Comparison of ENCODE assay signal across 8 cellular contexts in the genomic region with DNA sequence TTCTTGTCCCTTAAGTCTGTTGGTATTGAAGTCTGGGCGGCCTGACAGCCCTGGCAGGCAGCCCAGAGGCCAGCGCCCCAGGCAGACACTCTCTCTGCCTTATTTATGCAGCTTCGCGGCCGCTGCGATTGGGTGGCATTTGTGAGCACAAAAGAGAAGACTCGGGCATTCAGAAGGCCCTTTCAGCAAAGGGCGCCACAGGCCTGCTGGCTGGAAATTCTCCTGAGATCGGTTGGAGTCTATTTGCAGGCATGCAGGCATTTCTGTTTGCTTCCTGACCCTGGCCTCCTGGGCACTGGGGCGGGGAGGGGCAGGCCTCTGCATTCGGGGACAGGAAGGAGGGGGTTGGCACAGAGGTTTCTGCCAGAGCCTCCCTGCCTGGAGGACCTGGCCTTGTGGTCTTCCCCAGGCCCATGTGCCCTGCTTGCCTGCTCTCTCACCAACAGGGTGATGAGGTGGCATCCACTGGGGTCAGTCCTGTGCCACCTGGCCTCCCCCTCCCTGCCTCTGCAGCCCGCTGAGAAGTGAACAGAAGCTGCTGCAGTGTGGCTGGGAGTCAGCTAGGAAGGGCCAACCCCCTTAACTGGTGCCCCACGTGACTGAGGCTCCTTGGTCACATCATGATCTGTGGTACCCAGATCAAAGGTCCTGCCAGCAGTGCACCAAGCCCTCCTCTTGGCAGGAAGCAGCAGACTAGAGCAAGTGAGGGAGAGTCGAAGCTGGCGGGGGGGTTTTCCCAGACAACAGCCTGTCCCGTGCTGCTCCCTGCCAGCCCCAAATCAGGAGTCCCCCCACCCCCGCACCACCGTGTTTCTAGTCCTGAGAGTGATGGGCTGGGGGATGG. TPM values are rescaled to one million over a fixed set of nuclear protein-coding genes. Genes with fewer than 3 reads are reported as not detected.
A peak's percentile ranks its signal among the peaks of the same experiment; 100 is the strongest.
DNase-seq lines count a peak whose midpoint lies in the region; ATAC-seq and TF ChIP-seq lines count a peak whose summit lies in the region.

No MANE protein-coding gene starts in this region.

- DNase-seq in DMS 273 treated with DMSO at 0.1 percent for 48 hours (lab: John Stamatoyannopoulos, UW) (peak; percentile 76), GM23338 (ENCODE audit: low spot score) (peak; percentile 53), NCI-H2029 treated with DMSO at 0.1 percent for 48 hours (lab: John Stamatoyannopoulos, UW) (peak; percentile 53), NOMO-1 treated with dmso at 0.1 percent for 144 hours (lab: John Stamatoyannopoulos, UW; ENCODE audit: unreplicated experiment) (no peak)
- peak; percentile 73 for DNase-seq in activated CD4-positive, alpha-beta T cell treated with anti-CD3 and anti-CD28 coated beads for 1 hour
- DNase-seq in central memory CD8-positive, alpha-beta T cell (ENCODE audit: low spot score in 2 of 2), result peak; percentile 73 to 92

- TF ChIP-seq CTCF in GM23338 (conservative IDR thresholded peaks at IDR 0.05; ENCODE audit: low read depth in 2 of 2), result no peak

- no peaks in the 10 kb centered on the region for H3K9me3 Mint-ChIP-seq in GM23338
- no peaks in the 10 kb centered on the region for H3K9me3 Mint-ChIP-seq in central memory CD8-positive, alpha-beta T cell

- H3K9me3 ChIP-seq in neuron (ENCODE audit: low read length) (no peaks in the 10 kb centered on the region), thymus (ENCODE audit: control insufficient read depth) (no peaks in the 10 kb centered on the region)

- no peak overlapping the region for H3K27ac Mint-ChIP-seq in GM23338
- H3K27ac Mint-ChIP-seq in central memory CD8-positive, alpha-beta T cell (ENCODE audit: low read depth), result peak overlapping the region; percentile 98

- H4K20me1 ChIP-seq in GM23338 (replicated peaks; ENCODE audit: insufficient read depth), result no peaks in the 10 kb centered on the region

- WGBS in thymus, result 10% methylated on average over 18 of the region's 18 CpGs

- no peaks in the 10 kb centered on the region for H3K79me2 ChIP-seq in GM23338 (replicated peaks; ENCODE audit: insufficient read depth)

- ATAC-seq in GM23338, result peak; percentile 11
- ATAC-seq in central memory CD8-positive, alpha-beta T cell (replicated peaks; ENCODE audit: extremely low read depth, poor library complexity, severe bottlenecking), result peak; percentile 85

- peak overlapping the region; percentile 93 for H2AFZ ChIP-seq in GM23338
- H2AFZ ChIP-seq in neuron (ENCODE audit: low read depth, low read length), result no peak overlapping the region

- H3K27me3 Mint-ChIP-seq in GM23338 (ENCODE audit: insufficient read depth, low read depth, poor library complexity), result peaks cover 31% of the 10 kb centered on the region
- no peaks in the 10 kb centered on the region for H3K27me3 Mint-ChIP-seq in central memory CD8-positive, alpha-beta T cell

- H3K36me3 Mint-ChIP-seq in GM23338 (ENCODE audit: low read depth), result no peaks in the 10 kb centered on the region
- peaks cover 36% of the 10 kb centered on the region for H3K36me3 Mint-ChIP-seq in central memory CD8-positive, alpha-beta T cell (ENCODE audit: insufficient read depth)

- peaks cover 60% of the 10 kb centered on the region for H3K4me1 Mint-ChIP-seq in GM23338
- peaks cover 86% of the 10 kb centered on the region for H3K4me1 Mint-ChIP-seq in central memory CD8-positive, alpha-beta T cell

- H3K27me3 ChIP-seq in GM23338 (ENCODE audit: insufficient read depth) (peaks cover 33% of the 10 kb centered on the region), neuron (ENCODE audit: insufficient read depth, low read length) (peaks cover 33% of the 10 kb centered on the region), thymus (ENCODE audit: control insufficient read depth, insufficient read depth) (no peaks in the 10 kb centered on the region)

- peaks cover 3% of the 10 kb centered on the region; the same call in 1 of the 2 replicates for H3F3A ChIP-seq in GM23338 (replicated peaks; ENCODE audit: low read depth)

- H3K36me3 ChIP-seq in GM23338 (ENCODE audit: insufficient read depth) (no peaks in the 10 kb centered on the region; the same call in 1 of the 2 replicates), neuron (ENCODE audit: insufficient read depth, low read length) (no peaks in the 10 kb centered on the region), thymus (ENCODE audit: control insufficient read depth, insufficient read depth) (no peaks in the 10 kb centered on the region)

- H3K4me3 Mint-ChIP-seq in GM23338, result peak overlapping the region; percentile 35; the same call in 2 of the 3 replicates
- H3K4me3 Mint-ChIP-seq in central memory CD8-positive, alpha-beta T cell, result peak overlapping the region; percentile 79

- peak overlapping the region; percentile 68 for H3K4me2 ChIP-seq in GM23338

- H3K4me3 ChIP-seq in GM23338 (peak overlapping the region; percentile 27; the same call in 1 of the 2 replicates), neuron (ENCODE audit: low read length) (peak overlapping the region; percentile 4), thymus (ENCODE audit: low read length) (peak overlapping the region; percentile 43)

- H3K27ac ChIP-seq in GM23338 (ENCODE audit: low read depth), result no peak overlapping the region
- peak overlapping the region; percentile 95 for H3K27ac ChIP-seq in thymus (ENCODE audit: low read depth)

- no peaks in the 10 kb centered on the region for H3K9me2 ChIP-seq in GM23338 (ENCODE audit: insufficient read depth)

- peaks cover 52% of the 10 kb centered on the region for H3K4me1 ChIP-seq in GM23338 (ENCODE audit: insufficient read depth)
- peaks cover 65% of the 10 kb centered on the region for H3K4me1 ChIP-seq in neuron (ENCODE audit: insufficient read depth, low read length)
- peaks cover 75% of the 10 kb centered on the region for H3K4me1 ChIP-seq in thymus (ENCODE audit: control insufficient read depth, insufficient read depth, low read length)

TF ChIP-seq in GM23338, 12 proteins besides CTCF, POLR2A, EP300 and RAD21 (continues in another document):
- TF ChIP-seq CREB1 (CRISPR knock-in tag; IDR thresholded peaks at IDR 0.05; ENCODE audit: low read depth) (no peak), POLR2AphosphoS5 (IDR thresholded peaks at IDR 0.05; ENCODE audit: low read depth) (no peak), STAT1 (IDR thresholded peaks at IDR 0.05; ENCODE audit: unreplicated experiment) (no peak), ZNF331 (CRISPR knock-in tag; IDR thresholded peaks at IDR 0.05; ENCODE audit: low read depth) (no peak), NANOG (IDR thresholded peaks at IDR 0.05; ENCODE audit: borderline replicate concordance) (no peak), REST (IDR thresholded peaks at IDR 0.05; ENCODE audit: unreplicated experiment) (no peak), EZH2 (IDR thresholded peaks at IDR 0.05; ENCODE audit: low read depth, unreplicated experiment) (no peak), JUNB (IDR thresholded peaks at IDR 0.05; ENCODE audit: unreplicated experiment) (no peak)

RNA-seq across cellular contexts. Expression of gene CCDC167, which starts 16.6 kb away (rescaled TPM):
- total RNA-seq in GM23338 (2014; rRNA removed; shearing (Covaris generic)), result 17.6 and 18.0 TPM in 2 replicates
- polyA plus RNA-seq in GM23338 (2016; fragmentation: Nextera tagmentation; extraction: Ambion mirVana) (21.1 and 21.4 TPM in 2 replicates), thymus (54.9 TPM)
